24 cellular contexts compared by ENCODE assay signal in the genomic region with DNA sequence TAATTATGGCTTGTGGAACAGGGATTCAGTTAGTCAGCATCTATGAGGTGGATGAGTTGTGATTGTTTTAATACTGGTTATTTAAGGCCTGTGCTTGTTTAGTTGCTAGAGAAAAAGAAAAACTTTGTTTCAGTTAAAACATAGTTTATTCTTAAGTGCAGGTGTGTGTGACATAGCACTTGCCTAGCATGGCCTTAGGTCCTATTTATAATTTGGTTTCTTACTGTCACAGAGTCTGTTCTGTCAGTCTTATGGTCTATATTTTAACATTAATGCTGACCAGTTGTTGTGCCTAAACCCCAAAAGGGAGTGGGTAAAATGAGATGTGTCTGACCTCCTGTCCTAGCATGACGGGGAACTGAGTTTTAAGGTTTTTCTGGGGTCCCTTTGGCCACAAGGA.
"Had no signal": no experiment of that assay in that cellular context is flagged by ENCODE, and none has a peak within 500 bp of the region (broad histone marks: within the 10 kb centered on the region; RNA-seq: fewer than 3 reads in every experiment).

No MANE protein-coding gene starts in this region.

- H3K9me3 ChIP-seq: esophagus muscularis mucosa, esophagus squamous epithelium, gastrocnemius medialis, gastroesophageal sphincter had no signal

- H3K27ac ChIP-seq: coronary artery, dorsolateral prefrontal cortex, epithelial cell of prostate, esophagus muscularis mucosa, esophagus squamous epithelium, foreskin keratinocyte, gastrocnemius medialis, gastroesophageal sphincter, heart left ventricle, heart right ventricle, hepatocyte had no signal

- H3K4me2 ChIP-seq: hepatocyte had no signal

- DNase-seq: cortex of kidney; dermis blood vessel endothelial cell; dorsolateral prefrontal cortex; effector CD4-positive, alpha-beta T cell; effector CD8-positive, alpha-beta T cell; effector memory CD4-positive, alpha-beta T cell; effector memory CD8-positive, alpha-beta T cell; endodermal cell; erythroblast; esophagus squamous epithelium; foreskin fibroblast; foreskin keratinocyte; foreskin melanocyte; gastrocnemius medialis; glutamatergic neuron; head of caudate nucleus; heart left ventricle; heart right ventricle had no signal

- H3K4me1 ChIP-seq: esophagus muscularis mucosa, esophagus squamous epithelium, foreskin keratinocyte, gastrocnemius medialis, gastroesophageal sphincter, heart left ventricle, heart right ventricle had no signal

- H3K79me2 ChIP-seq: hepatocyte had no signal

- H3K27me3 ChIP-seq: dorsolateral prefrontal cortex, esophagus muscularis mucosa, esophagus squamous epithelium, foreskin keratinocyte, gastrocnemius medialis, gastroesophageal sphincter, heart left ventricle, heart right ventricle, hepatocyte had no signal

- ATAC-seq: effector memory CD8-positive, alpha-beta T cell; esophagus mucosa; foreskin keratinocyte; gastrocnemius medialis; gastroesophageal sphincter; heart left ventricle; heart right ventricle had no signal

- H3K36me3 ChIP-seq: esophagus muscularis mucosa, esophagus squamous epithelium, gastrocnemius medialis, gastroesophageal sphincter, heart left ventricle, heart right ventricle had no signal

- H2AFZ ChIP-seq: hepatocyte had no signal

- H3K4me3 ChIP-seq: coronary artery, dorsolateral prefrontal cortex, esophagus muscularis mucosa, esophagus squamous epithelium, gastrocnemius medialis, gastroesophageal sphincter, heart left ventricle, heart right ventricle, hepatocyte had no signal
